ENCODE assay signal across 25 cellular contexts in genomic region chr6:78340755-78341154, GRCh38.
DNase-seq lines count a peak whose midpoint lies in the region; ATAC-seq, FAIRE-seq and TF ChIP-seq lines count a peak whose summit lies in the region.
"Had no signal": no experiment of that assay in that cellular context is flagged by ENCODE, and none has a peak within 500 bp of the region (broad histone marks: within the 10 kb centered on the region; RNA-seq: fewer than 3 reads in every experiment).

No MANE protein-coding gene starts in this region.

- H3K4me3 ChIP-seq in LNCaP clone FGC (ENCODE audit: low read depth, low read length) (no peak overlapping the region), astrocyte (ENCODE audit: insufficient read depth, low read depth, low read length) (no peak overlapping the region)
- H3K4me3 ChIP-seq: A549; BLaER1 treated with 17β-estradiol and CSF1 and Interleukin-3, amounts not matched to agents 10 nM and 100 nM; GM12878; GM23338 had no signal

- no peak overlapping the region for H3K4me2 ChIP-seq in astrocyte (ENCODE audit: low read length)
- H3K4me2 ChIP-seq: A549; BLaER1 treated with 17β-estradiol and CSF1 and Interleukin-3, amounts not matched to agents 10 nM and 100 nM; GM23338 had no signal

- H3K27ac Mint-ChIP-seq in astrocyte (ENCODE audit: unreplicated experiment), result no peak overlapping the region
- H3K27ac Mint-ChIP-seq: CD14-positive monocyte; CD4-positive, alpha-beta T cell; CD8-positive, alpha-beta memory T cell; GM23338; H9 had no signal

- H3K79me2 ChIP-seq in astrocyte (ENCODE audit: insufficient read depth, low read length), result no peaks in the 10 kb centered on the region

- FAIRE-seq in astrocyte (lab: Jason Lieb, UNC), result no peak
- FAIRE-seq: A549, D721Med, GM12878, GM19239 had no signal

- no peaks in the 10 kb centered on the region for H3K27me3 ChIP-seq in astrocyte (ENCODE audit: insufficient read depth, low read length)
- H3K27me3 ChIP-seq: BE2C; BLaER1 treated with 17β-estradiol and CSF1 and Interleukin-3, amounts not matched to agents 10 nM and 100 nM had no signal

- DNase-seq in LNCaP clone FGC (ENCODE audit: low read depth), result peak; percentile 43
- DNase-seq in NCI-H226, result peak; percentile 29
- peak; percentile 2 for DNase-seq in astrocyte (ENCODE audit: low read depth)
- no peak for DNase-seq in NK-92 (lab: John Stamatoyannopoulos, UW; ENCODE audit: unreplicated experiment)
- DNase-seq in activated CD4-positive, alpha-beta T cell treated with anti-CD3 and anti-CD28 coated beads, Interleukin-2, amount 50 U/mL, for 1 hour, result no peak
- DNase-seq: 8988T; ACHN; AML-193; BE2C; CD4-positive, alpha-beta T cell; CD8-positive, alpha-beta memory T cell; DMS 273 treated with DMSO at 0.1 percent for 48 hours; DMS79; EL; GDM1; H9 had no signal

- no peaks in the 10 kb centered on the region for H4K20me1 ChIP-seq in astrocyte (ENCODE audit: insufficient read depth, low read length)
- H4K20me1 ChIP-seq: BLaER1 treated with 17β-estradiol and CSF1 and Interleukin-3, amounts not matched to agents 10 nM and 100 nM had no signal

- H2AFZ ChIP-seq in astrocyte (ENCODE audit: low read depth, low read length), result no peak overlapping the region
- H2AFZ ChIP-seq: GM23338 had no signal

- no peaks in the 10 kb centered on the region for H3K4me1 Mint-ChIP-seq in astrocyte (ENCODE audit: low read depth, unreplicated experiment)
- H3K4me1 Mint-ChIP-seq: CD14-positive monocyte; CD8-positive, alpha-beta memory T cell had no signal

- H3K36me3 ChIP-seq in astrocyte (ENCODE audit: insufficient read depth, low read length), result no peaks in the 10 kb centered on the region
- H3K36me3 ChIP-seq: BE2C; BLaER1 treated with 17β-estradiol and CSF1 and Interleukin-3, amounts not matched to agents 10 nM and 100 nM had no signal

- no peaks in the 10 kb centered on the region for H3K36me3 Mint-ChIP-seq in astrocyte (ENCODE audit: low read depth, unreplicated experiment)
- H3K36me3 Mint-ChIP-seq: CD14-positive monocyte; CD8-positive, alpha-beta memory T cell had no signal

- no peaks in the 10 kb centered on the region for H3K9me3 ChIP-seq in astrocyte (ENCODE audit: insufficient read depth, low read depth, low read length)
- H3K9me3 ChIP-seq: A549; BE2C; BLaER1 treated with 17β-estradiol and CSF1 and Interleukin-3, amounts not matched to agents 10 nM and 100 nM had no signal

- TF ChIP-seq CTCF in LNCaP clone FGC (IDR thresholded peaks at IDR 0.05; ENCODE audit: control insufficient read depth, extremely low read depth, insufficient read depth) (no peak), astrocyte (IDR thresholded peaks at IDR 0.05; ENCODE audit: insufficient read depth, low read depth, low read length) (no peak)

- no peak overlapping the region for H3K27ac ChIP-seq in astrocyte (ENCODE audit: low read depth, low read length)
- H3K27ac ChIP-seq: A549; BLaER1 treated with 17β-estradiol and CSF1 and Interleukin-3, amounts not matched to agents 10 nM and 100 nM had no signal

- H3K27me3 Mint-ChIP-seq in astrocyte (ENCODE audit: low read depth, unreplicated experiment), result no peaks in the 10 kb centered on the region
- H3K27me3 Mint-ChIP-seq: CD4-positive, alpha-beta T cell; CD8-positive, alpha-beta memory T cell had no signal

- H3K9ac ChIP-seq in astrocyte (ENCODE audit: low read length), result no peak overlapping the region
- H3K9ac ChIP-seq: BLaER1 treated with 17β-estradiol and CSF1 and Interleukin-3, amounts not matched to agents 10 nM and 100 nM had no signal

- H3K9me3 Mint-ChIP-seq in astrocyte (ENCODE audit: unreplicated experiment), result no peaks in the 10 kb centered on the region
- H3K9me3 Mint-ChIP-seq: GM23338, H9 had no signal

- ATAC-seq in HG02840 (IDR thresholded peaks at IDR 0.05; ENCODE audit: low FRiP score, unreplicated experiment), result no peak
- ATAC-seq: A549, GM12878, GM23338, HCT116 had no signal

- H3K4me3 Mint-ChIP-seq in astrocyte (ENCODE audit: unreplicated experiment), result no peak overlapping the region
- H3K4me3 Mint-ChIP-seq: CD14-positive monocyte; CD4-positive, alpha-beta T cell; CD8-positive, alpha-beta memory T cell; GM23338; H9 had no signal

- H3K4me1 ChIP-seq in astrocyte (ENCODE audit: insufficient read depth, low read length), result no peaks in the 10 kb centered on the region
- H3K4me1 ChIP-seq: A549; BE2C; BLaER1 treated with 17β-estradiol and CSF1 and Interleukin-3, amounts not matched to agents 10 nM and 100 nM had no signal

Comparison
In these comparisons a context has a peak if more than half of its experiments do, and no peak if none do; other contexts are left out.
1. DNase-seq: peak in LNCaP clone FGC (single experiment), NCI-H226 (single experiment) and astrocyte (single experiment); none in NK-92 (single experiment) and activated CD4-positive, alpha-beta T cell treated with anti-CD3 and anti-CD28 coated beads, Interleukin-2, amount 50 U/mL, for 1 hour (single experiment).